Comparison of ENCODE assay signal across 1 cellular context in the genomic region with DNA sequence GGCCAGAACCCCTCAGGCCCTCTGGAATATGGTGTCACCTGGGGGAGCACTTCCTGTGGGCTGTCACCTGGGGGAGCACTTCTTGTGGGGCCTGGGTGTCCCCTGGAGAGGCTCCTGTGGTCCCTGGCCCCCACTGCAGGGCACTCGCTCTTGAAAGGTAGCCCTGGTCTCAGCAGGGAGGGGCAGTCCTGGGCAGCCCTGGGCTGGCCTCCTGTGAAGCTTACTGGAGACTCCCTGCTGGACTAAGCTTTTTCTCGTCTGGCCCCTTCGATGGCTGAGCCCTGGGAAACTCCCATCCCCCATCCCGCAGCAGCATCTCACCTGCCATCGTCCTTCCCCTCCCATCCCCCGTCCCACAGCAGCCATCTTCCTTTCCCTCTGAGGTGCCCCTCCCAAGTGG.
TF ChIP-seq lines count a peak whose summit lies in the region.

No MANE protein-coding gene starts in this region.

TF ChIP-seq in HEK293, 187 proteins besides CTCF, POLR2A, EP300 and RAD21 (continued from another document):
- TF ChIP-seq ZNF747 (tag by site-specific recombination; IDR thresholded peaks at IDR 0.05) (no peak), ZBTB21 (tag by site-specific recombination; IDR thresholded peaks at IDR 0.05) (no peak), ZNF146 (tag by site-specific recombination; IDR thresholded peaks at IDR 0.05) (no peak), ZNF777 (tag by site-specific recombination; IDR thresholded peaks at IDR 0.05; ENCODE audit: borderline replicate concordance) (no peak), ZNF138 (tag by site-specific recombination; IDR thresholded peaks at IDR 0.05; ENCODE audit: borderline replicate concordance) (no peak), ZNF10 (tag by site-specific recombination; IDR thresholded peaks at IDR 0.05) (no peak), ZNF521 (tag by site-specific recombination; IDR thresholded peaks at IDR 0.05) (no peak), ZIC2 (tag by site-specific recombination; IDR thresholded peaks at IDR 0.05) (peak; percentile 92)
- TF ChIP-seq, protein P1, sequence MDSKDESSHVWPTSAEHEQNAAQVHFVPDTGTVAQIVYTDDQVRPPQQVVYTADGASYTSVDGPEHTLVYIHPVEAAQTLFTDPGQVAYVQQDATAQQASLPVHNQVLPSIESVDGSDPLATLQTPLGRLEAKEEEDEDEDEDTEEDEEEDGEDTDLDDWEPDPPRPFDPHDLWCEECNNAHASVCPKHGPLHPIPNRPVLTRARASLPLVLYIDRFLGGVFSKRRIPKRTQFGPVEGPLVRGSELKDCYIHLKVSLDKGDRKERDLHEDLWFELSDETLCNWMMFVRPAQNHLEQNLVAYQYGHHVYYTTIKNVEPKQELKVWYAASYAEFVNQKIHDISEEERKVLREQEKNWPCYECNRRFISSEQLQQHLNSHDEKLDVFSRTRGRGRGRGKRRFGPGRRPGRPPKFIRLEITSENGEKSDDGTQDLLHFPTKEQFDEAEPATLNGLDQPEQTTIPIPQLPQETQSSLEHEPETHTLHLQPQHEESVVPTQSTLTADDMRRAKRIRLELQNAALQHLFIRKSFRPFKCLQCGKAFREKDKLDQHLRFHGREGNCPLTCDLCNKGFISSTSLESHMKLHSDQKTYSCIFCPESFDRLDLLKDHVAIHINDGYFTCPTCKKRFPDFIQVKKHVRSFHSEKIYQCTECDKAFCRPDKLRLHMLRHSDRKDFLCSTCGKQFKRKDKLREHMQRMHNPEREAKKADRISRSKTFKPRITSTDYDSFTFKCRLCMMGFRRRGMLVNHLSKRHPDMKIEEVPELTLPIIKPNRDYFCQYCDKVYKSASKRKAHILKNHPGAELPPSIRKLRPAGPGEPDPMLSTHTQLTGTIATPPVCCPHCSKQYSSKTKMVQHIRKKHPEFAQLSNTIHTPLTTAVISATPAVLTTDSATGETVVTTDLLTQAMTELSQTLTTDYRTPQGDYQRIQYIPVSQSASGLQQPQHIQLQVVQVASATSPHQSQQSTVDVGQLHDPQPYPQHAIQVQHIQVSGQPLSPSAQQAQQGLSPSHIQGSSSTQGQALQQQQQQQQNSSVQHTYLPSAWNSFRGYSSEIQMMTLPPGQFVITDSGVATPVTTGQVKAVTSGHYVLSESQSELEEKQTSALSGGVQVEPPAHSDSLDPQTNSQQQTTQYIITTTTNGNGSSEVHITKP (tag by site-specific recombination; IDR thresholded peaks at IDR 0.05): no peak
- TF ChIP-seq, protein P2, sequence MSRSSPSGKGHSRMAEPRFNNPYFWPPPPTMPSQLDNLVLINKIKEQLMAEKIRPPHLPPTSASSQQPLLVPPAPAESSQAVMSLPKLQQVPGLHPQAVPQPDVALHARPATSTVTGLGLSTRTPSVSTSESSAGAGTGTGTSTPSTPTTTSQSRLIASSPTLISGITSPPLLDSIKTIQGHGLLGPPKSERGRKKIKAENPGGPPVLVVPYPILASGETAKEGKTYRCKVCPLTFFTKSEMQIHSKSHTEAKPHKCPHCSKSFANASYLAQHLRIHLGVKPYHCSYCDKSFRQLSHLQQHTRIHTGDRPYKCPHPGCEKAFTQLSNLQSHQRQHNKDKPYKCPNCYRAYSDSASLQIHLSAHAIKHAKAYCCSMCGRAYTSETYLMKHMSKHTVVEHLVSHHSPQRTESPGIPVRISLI (tag by site-specific recombination; IDR thresholded peaks at IDR 0.05): no peak
